Comparison of ENCODE assay signal across 9 cellular contexts in genomic region chr12:56725723-56726102, GRCh38. TPM values are rescaled to one million over a fixed set of nuclear protein-coding genes. Genes with fewer than 3 reads are reported as not detected.
DNase-seq lines count a peak whose midpoint lies in the region; ATAC-seq, FAIRE-seq and TF ChIP-seq lines count a peak whose summit lies in the region.
"Had no signal": no experiment of that assay in that cellular context is flagged by ENCODE, and none has a peak within 500 bp of the region (broad histone marks: within the 10 kb centered on the region; RNA-seq: fewer than 3 reads in every experiment).

No MANE protein-coding gene starts in this region.

- H3K27me3 Mint-ChIP-seq in activated CD4-positive, alpha-beta T cell treated with anti-CD3 and anti-CD28 coated beads, Interleukin-2, amount 10 ng/mL, durations not matched to agents 24 days and 14 days: no peaks in the 10 kb centered on the region
- no peaks in the 10 kb centered on the region for H3K27me3 Mint-ChIP-seq in activated naive CD8-positive, alpha-beta T cell treated with anti-CD3 and anti-CD28 coated beads, Interleukin-2, amount 10 ng/mL, durations not matched to agents 7 days and 5 days

- no peak for DNase-seq in activated CD4-positive, alpha-beta T cell treated with anti-CD3 and anti-CD28 coated beads, Interleukin-2, amount 10 ng/mL, durations not matched to agents 24 days and 14 days
- no peak for DNase-seq in activated CD4-positive, alpha-beta T cell treated with anti-CD3 and anti-CD28 coated beads, Interleukin-2, amount 50 U/mL, for 4 hours
- DNase-seq in activated naive CD8-positive, alpha-beta T cell treated with anti-CD3 and anti-CD28 coated beads, Interleukin-2, amount 10 ng/mL, durations not matched to agents 7 days and 5 days: no peak
- DNase-seq in kidney (no peak), middle frontal gyrus (ENCODE audit: extremely low spot score, low spot score) (no peak), EL (no peak), cerebellar cortex (ENCODE audit: low spot score) (no peak)

- intact Hi-C loops in activated CD4-positive, alpha-beta T cell treated with anti-CD3 and anti-CD28 coated beads, Interleukin-2, amount 10 ng/mL, durations not matched to agents 24 days and 14 days (cut with micrococcal nuclease): loop anchor here (1.0 to 2.0 kb wide), 5 partner anchors 27 to 257 kb away; partner anchors contain the start of genes PRIM1, PTGES3 and SPRYD4
- intact Hi-C loops in kidney (cut with DNase I): no loop called here

- POLR2A ChIA-PET in activated naive CD8-positive, alpha-beta T cell treated with anti-CD3 and anti-CD28 coated beads, Interleukin-2, amount 10 ng/mL, durations not matched to agents 7 days and 5 days (lab: Charles Lee): interaction anchor here (0.6 to 2.8 kb wide), 27 partner anchors 9 to 996 kb away, joined by 3 to 90 read pairs (median 4); partner anchors contain the start of genes ATP5F1B, NEMP1, PRIM1 and PTGES3

- FAIRE-seq in kidney (lab: Jason Lieb, UNC): no peak
- FAIRE-seq: islet of Langerhans had no signal

- no peaks in the 10 kb centered on the region for H3K9me3 Mint-ChIP-seq in activated CD4-positive, alpha-beta T cell treated with anti-CD3 and anti-CD28 coated beads, Interleukin-2, amount 10 ng/mL, durations not matched to agents 24 days and 14 days
- no peaks in the 10 kb centered on the region for H3K9me3 Mint-ChIP-seq in activated naive CD8-positive, alpha-beta T cell treated with anti-CD3 and anti-CD28 coated beads, Interleukin-2, amount 10 ng/mL, durations not matched to agents 7 days and 5 days

- peak overlapping the region; percentile 93 for H3K27ac ChIP-seq in kidney (ENCODE audit: low read depth in 2 of 2, low read length in 2 of 2)
- peak overlapping the region; percentile 90 for H3K27ac ChIP-seq in temporal lobe (ENCODE audit: low read depth, low read length)

- H3K4me3 ChIP-seq in kidney (ENCODE audit: low read length in 2 of 2): peak overlapping the region; percentile 98 to 99

- peak overlapping the region; percentile 100 for H3K27ac Mint-ChIP-seq in activated CD4-positive, alpha-beta T cell treated with anti-CD3 and anti-CD28 coated beads, Interleukin-2, amount 10 ng/mL, durations not matched to agents 24 days and 14 days
- H3K27ac Mint-ChIP-seq in activated naive CD8-positive, alpha-beta T cell treated with anti-CD3 and anti-CD28 coated beads, Interleukin-2, amount 10 ng/mL, durations not matched to agents 7 days and 5 days: peak overlapping the region; percentile 94

- H3K36me3 Mint-ChIP-seq in activated CD4-positive, alpha-beta T cell treated with anti-CD3 and anti-CD28 coated beads, Interleukin-2, amount 10 ng/mL, durations not matched to agents 24 days and 14 days (ENCODE audit: low read depth): peaks cover 67% of the 10 kb centered on the region
- peaks cover 31% of the 10 kb centered on the region for H3K36me3 Mint-ChIP-seq in activated naive CD8-positive, alpha-beta T cell treated with anti-CD3 and anti-CD28 coated beads, Interleukin-2, amount 10 ng/mL, durations not matched to agents 7 days and 5 days

- no peaks in the 10 kb centered on the region for H3K36me3 ChIP-seq in kidney (ENCODE audit: control insufficient read depth in 1 of 2, insufficient read depth in 2 of 2, low read length in 2 of 2)

- peak overlapping the region; percentile 72 to 99 for H3K9ac ChIP-seq in kidney (ENCODE audit: low read length in 2 of 2)

- peaks cover 37% of the 10 kb centered on the region for H3K4me1 Mint-ChIP-seq in activated CD4-positive, alpha-beta T cell treated with anti-CD3 and anti-CD28 coated beads, Interleukin-2, amount 10 ng/mL, durations not matched to agents 24 days and 14 days
- H3K4me1 Mint-ChIP-seq in activated naive CD8-positive, alpha-beta T cell treated with anti-CD3 and anti-CD28 coated beads, Interleukin-2, amount 10 ng/mL, durations not matched to agents 7 days and 5 days: peaks cover 38% of the 10 kb centered on the region

- no peak for TF ChIP-seq CTCF in kidney (IDR thresholded peaks at IDR 0.05; ENCODE audit: borderline replicate concordance, extremely low read depth, insufficient read depth)

- ATAC-seq in activated naive CD8-positive, alpha-beta T cell treated with anti-CD3 and anti-CD28 coated beads, Interleukin-2, amount 10 ng/mL, durations not matched to agents 7 days and 5 days (ENCODE audit: low read depth): no peak

- no peaks in the 10 kb centered on the region for H3K9me3 ChIP-seq in kidney (ENCODE audit: control insufficient read depth in 1 of 2, low read length in 2 of 2)

- peak overlapping the region; percentile 99 for H3K4me3 Mint-ChIP-seq in activated CD4-positive, alpha-beta T cell treated with anti-CD3 and anti-CD28 coated beads, Interleukin-2, amount 10 ng/mL, durations not matched to agents 24 days and 14 days
- H3K4me3 Mint-ChIP-seq in activated naive CD8-positive, alpha-beta T cell treated with anti-CD3 and anti-CD28 coated beads, Interleukin-2, amount 10 ng/mL, durations not matched to agents 7 days and 5 days: peak overlapping the region; percentile 97

- peaks cover 18 to 22% of the 10 kb centered on the region in 2 donors for H3K4me1 ChIP-seq in kidney (ENCODE audit: control insufficient read depth in 1 of 2, insufficient read depth in 1 of 2, low read depth in 1 of 2, low read length in 2 of 2)

RNA-seq across cellular contexts. Expression of gene NACA, which starts 0.6 kb away (rescaled TPM):
- 1,041 and 1,057 TPM in 2 replicates for total RNA-seq in activated CD4-positive, alpha-beta T cell treated with anti-CD3 and anti-CD28 coated beads, Interleukin-2, amount 10 ng/mL, durations not matched to agents 24 days and 14 days
- total RNA-seq in activated naive CD8-positive, alpha-beta T cell treated with anti-CD3 and anti-CD28 coated beads, Interleukin-2, amount 10 ng/mL, durations not matched to agents 7 days and 5 days: 100 to 1,000 TPM; 878 to 882 TPM
- 660 TPM for total RNA-seq in kidney
- 1,180 TPM for polyA plus RNA-seq in kidney (ENCODE audit: insufficient read depth, low read depth, low replicate concordance)
- total RNA-seq in temporal lobe: 899 TPM

RNA-seq across cellular contexts. Expression of gene PRIM1, which starts 26.4 kb away (rescaled TPM):
- 69.2 and 74.0 TPM in 2 replicates for total RNA-seq in activated CD4-positive, alpha-beta T cell treated with anti-CD3 and anti-CD28 coated beads, Interleukin-2, amount 10 ng/mL, durations not matched to agents 24 days and 14 days
- 10 to 100 TPM; 52.5 to 56.1 TPM for total RNA-seq in activated naive CD8-positive, alpha-beta T cell treated with anti-CD3 and anti-CD28 coated beads, Interleukin-2, amount 10 ng/mL, durations not matched to agents 7 days and 5 days
- total RNA-seq in kidney: 4.9 TPM
- 3.2 TPM for polyA plus RNA-seq in kidney (ENCODE audit: insufficient read depth, low read depth, low replicate concordance)
- 24.8 TPM for total RNA-seq in temporal lobe

RNA-seq across cellular contexts. Expression of gene HSD17B6, which starts 37.4 kb away (rescaled TPM):
- 1.3 and 2.4 TPM in 2 replicates for total RNA-seq in activated CD4-positive, alpha-beta T cell treated with anti-CD3 and anti-CD28 coated beads, Interleukin-2, amount 10 ng/mL, durations not matched to agents 24 days and 14 days
- total RNA-seq in activated naive CD8-positive, alpha-beta T cell treated with anti-CD3 and anti-CD28 coated beads, Interleukin-2, amount 10 ng/mL, durations not matched to agents 7 days and 5 days: 1 to 10 TPM; 1.9 to 2.4 TPM
- total RNA-seq in kidney (1.7 TPM), temporal lobe (1.5 TPM)
- 3.9 TPM for polyA plus RNA-seq in kidney (ENCODE audit: insufficient read depth, low read depth, low replicate concordance)

RNA-seq across cellular contexts. Expression of gene PTGES3, which starts 37.6 kb away (rescaled TPM):
- total RNA-seq in activated CD4-positive, alpha-beta T cell treated with anti-CD3 and anti-CD28 coated beads, Interleukin-2, amount 10 ng/mL, durations not matched to agents 24 days and 14 days: 351 and 357 TPM in 2 replicates
- 100 to 1,000 TPM; 210 to 217 TPM for total RNA-seq in activated naive CD8-positive, alpha-beta T cell treated with anti-CD3 and anti-CD28 coated beads, Interleukin-2, amount 10 ng/mL, durations not matched to agents 7 days and 5 days
- total RNA-seq in kidney (186 TPM), temporal lobe (100 TPM)
- 207 TPM for polyA plus RNA-seq in kidney (ENCODE audit: insufficient read depth, low read depth, low replicate concordance)
